8 cellular contexts compared by ENCODE assay signal in genomic region chr16:68236804-68237242, GRCh38. TPM values are rescaled to one million over a fixed set of nuclear protein-coding genes. Genes with fewer than 3 reads are reported as not detected.
A peak's percentile ranks its signal among the peaks of the same experiment; 100 is the strongest.
DNase-seq lines count a peak whose midpoint lies in the region; ATAC-seq and TF ChIP-seq lines count a peak whose summit lies in the region.

No MANE protein-coding gene starts in this region.

- DNase-seq in Right ventricle myocardium superior, result no peak
- DNase-seq in Right ventricle myocardium inferior (ENCODE audit: missing footprints), result no peak
- DNase-seq in ascending aorta (ENCODE audit: low spot score in 2 of 2), result no peak
- no peak for DNase-seq in kidney epithelial cell (ENCODE audit: low read depth)
- DNase-seq in testis, result no peak
- DNase-seq in activated CD4-positive, CD25-positive, alpha-beta regulatory T cell (lab: John Stamatoyannopoulos, UW), result no peak
- no peak for DNase-seq in activated CD8-positive, alpha-beta memory T cell treated with anti-CD3 and anti-CD28 coated beads for 24 hours

- H3K9me3 ChIP-seq in ascending aorta (no peaks in the 10 kb centered on the region), testis (no peaks in the 10 kb centered on the region)

- 14 to 15% methylated on average over 4 to 17 of the region's 21 CpGs for WGBS in testis, 2 donors

- TF ChIP-seq CTCF in ascending aorta (IDR thresholded peaks at IDR 0.05) (no peak), kidney epithelial cell (IDR thresholded peaks at IDR 0.05; ENCODE audit: insufficient read depth, low read length, poor library complexity, severe bottlenecking) (no peak), testis (IDR thresholded peaks at IDR 0.05) (no peak)

- TF ChIP-seq POLR2A in testis (IDR thresholded peaks at IDR 0.05), result no peak

- H3K27ac ChIP-seq in ascending aorta, result peak overlapping the region; percentile 78 to 92
- H3K27ac ChIP-seq in testis, result peak overlapping the region in 1 of 2 donors; percentile 85

- H3K27me3 ChIP-seq in ascending aorta (no peaks in the 10 kb centered on the region), kidney epithelial cell (ENCODE audit: control insufficient read depth, insufficient read depth, low read length) (no peaks in the 10 kb centered on the region), testis (no peaks in the 10 kb centered on the region)

- intact Hi-C loops in Right ventricle myocardium superior (cut with DNase I) (no loop called here), Right ventricle myocardium inferior (cut with DNase I) (no loop called here), ascending aorta (cut with DNase I) (loop anchor here (2.0 to 10.0 kb wide), 4 partner anchors 22 to 430 kb away; partner anchors contain the start of genes NFATC3, RANBP10, SLC12A4 and TSNAXIP1), testis (cut with DNase I; ENCODE audit: low total_unique reads) (loop anchor here (10.0 kb wide), 1 partner anchor 152 kb away; the partner anchor contains the start of gene NFATC3)

- ATAC-seq in Right ventricle myocardium superior (ENCODE audit: poor library complexity) (peak; percentile 0), Right ventricle myocardium inferior (no peak), HG03097 (IDR thresholded peaks at IDR 0.05; ENCODE audit: low FRiP score, unreplicated experiment) (no peak)

- H3K4me1 ChIP-seq in ascending aorta (peaks cover 11 to 16% of the 10 kb centered on the region in 2 donors), testis (peaks cover 13% of the 10 kb centered on the region)

- H3K4me3 ChIP-seq in ascending aorta, result peak overlapping the region; percentile 54 to 69
- H3K4me3 ChIP-seq in kidney epithelial cell (ENCODE audit: low read depth, low read length), result peak overlapping the region; percentile 53
- H3K4me3 ChIP-seq in testis, result peak overlapping the region; percentile 58 to 66

- H3K36me3 ChIP-seq in ascending aorta (no peaks in the 10 kb centered on the region), kidney epithelial cell (ENCODE audit: control insufficient read depth, insufficient read depth, low read length) (no peaks in the 10 kb centered on the region), testis (ENCODE audit: low read depth, missing control alignments) (no peaks in the 10 kb centered on the region)

RNA-seq across cellular contexts. Expression of gene ESRP2, which starts 0.9 kb away (rescaled TPM):
- total RNA-seq in Right ventricle myocardium superior, result 0.73 TPM
- total RNA-seq in Right ventricle myocardium inferior, result 0.41 TPM
- total RNA-seq in ascending aorta, result not detected
- total RNA-seq in kidney epithelial cell, result 26.9 and 42.0 TPM in 2 replicates
- 10 to 100 TPM; 12.8 to 14.6 TPM for total RNA-seq in testis
- polyA plus RNA-seq in testis (ENCODE audit: insufficient read depth, low read depth, low replicate concordance), result 30.6 TPM

RNA-seq across cellular contexts. Expression of gene PLA2G15, which starts 8.3 kb away (rescaled TPM):
- total RNA-seq in Right ventricle myocardium superior (38.1 TPM), Right ventricle myocardium inferior (43.8 TPM), ascending aorta (21.9 TPM), kidney epithelial cell (27.2 and 29.6 TPM in 2 replicates), testis (10 to 100 TPM; 37.2 to 44.7 TPM)
- polyA plus RNA-seq in testis (ENCODE audit: insufficient read depth, low read depth, low replicate concordance), result 27.3 TPM

RNA-seq across cellular contexts. Expression of gene SLC7A6, which starts 27.5 kb away (rescaled TPM):
- total RNA-seq in Right ventricle myocardium superior (38.7 TPM), Right ventricle myocardium inferior (33.7 TPM), ascending aorta (27.7 TPM), kidney epithelial cell (12.1 and 29.4 TPM in 2 replicates), testis (10 to 100 TPM; 42.2 to 48.6 TPM)
- polyA plus RNA-seq in testis (ENCODE audit: insufficient read depth, low read depth, low replicate concordance), result 28.6 TPM

Comparison
In these comparisons a context has a peak if more than half of its experiments do, and no peak if none do; other contexts are left out.
1. intact Hi-C loops: an anchor here in ascending aorta (2.0 to 10.0 kb wide) and testis (10.0 kb wide); none called in Right ventricle myocardium superior and Right ventricle myocardium inferior.